23 cellular contexts compared by ENCODE assay signal in genomic region chr10:30970760-30971460, GRCh38.
DNase-seq lines count a peak whose midpoint lies in the region; TF ChIP-seq lines count a peak whose summit lies in the region.
"Had no signal": no experiment of that assay in that cellular context is flagged by ENCODE, and none has a peak within 500 bp of the region (broad histone marks: within the 10 kb centered on the region; RNA-seq: fewer than 3 reads in every experiment).

No MANE protein-coding gene starts in this region.

- H3K27me3 ChIP-seq in GM23248 (replicated peaks; ENCODE audit: insufficient read depth), result no peaks in the 10 kb centered on the region
- no peaks in the 10 kb centered on the region for H3K27me3 ChIP-seq in right atrium auricular region
- no peaks in the 10 kb centered on the region for H3K27me3 ChIP-seq in skeletal muscle tissue (ENCODE audit: control insufficient read depth in 3 of 3, insufficient read depth in 3 of 3, low read length in 3 of 3)

- peak overlapping the region; percentile 53 for H3K27ac ChIP-seq in GM23248
- H3K27ac ChIP-seq in right atrium auricular region, result peak overlapping the region; percentile 52 to 72
- peak overlapping the region; percentile 48 for H3K27ac ChIP-seq in skeletal muscle tissue (ENCODE audit: low read depth, low read length)
- H3K27ac ChIP-seq: WERI-Rb-1 had no signal

- in situ Hi-C loops in GM23248 (cut with MboI), result no loop called here

- CTCF ChIA-PET in activated naive CD4-positive, alpha-beta T cell treated with anti-CD3 and anti-CD28 coated beads for 36 hours (lab: Charles Lee), result no interaction called here

- H3K4me1 ChIP-seq in GM23248 (ENCODE audit: insufficient read depth) (peaks cover 28% of the 10 kb centered on the region), right atrium auricular region (peaks cover 0 to 54% of the 10 kb centered on the region in 2 donors), skeletal muscle tissue (ENCODE audit: control insufficient read depth in 3 of 3, insufficient read depth in 3 of 3, low read length in 3 of 3) (peaks cover 20 to 36% (median 27%) of the 10 kb centered on the region in 3 donors)

- no peaks in the 10 kb centered on the region for H3K36me3 ChIP-seq in GM23248 (ENCODE audit: low read depth)
- no peaks in the 10 kb centered on the region for H3K36me3 ChIP-seq in right atrium auricular region
- no peaks in the 10 kb centered on the region for H3K36me3 ChIP-seq in skeletal muscle tissue (ENCODE audit: control insufficient read depth in 3 of 3, insufficient read depth in 3 of 3, low read length in 3 of 3)
- H3K36me3 ChIP-seq: WERI-Rb-1 had no signal

- H3K9me3 Mint-ChIP-seq in activated naive CD4-positive, alpha-beta T cell treated with anti-CD3 and anti-CD28 coated beads for 36 hours, result no peaks in the 10 kb centered on the region
- H3K9me3 Mint-ChIP-seq in glutamatergic neuron (ENCODE audit: unreplicated experiment), result no peaks in the 10 kb centered on the region
- H3K9me3 Mint-ChIP-seq: activated naive CD4-positive, alpha-beta T cell treated with anti-CD3 and anti-CD28 coated beads, Interleukin-2, amount 10 ng/mL, durations not matched to agents 7 days and 5 days; CD4-positive, alpha-beta memory T cell; H9; natural killer cell treated with Interleukin-12 subunit alpha and Interleukin-12 subunit beta and Interleukin-15 and Interleukin-18, amount 100 ng/mL, for 72 hours; T-helper 1 cell treated with Interleukin-12 subunit alpha and Interleukin-12 subunit beta and Interleukin-4 antibody, amounts not matched to agents 30 μg/mL and 1 μg/mL, for 36 hours had no signal

- no peaks in the 10 kb centered on the region for H3K79me2 ChIP-seq in GM23248 (ENCODE audit: insufficient read depth)

- intact Hi-C loops in activated naive CD4-positive, alpha-beta T cell treated with anti-CD3 and anti-CD28 coated beads for 36 hours (cut with micrococcal nuclease), result no loop called here

- no peaks in the 10 kb centered on the region for H3K36me3 Mint-ChIP-seq in activated naive CD4-positive, alpha-beta T cell treated with anti-CD3 and anti-CD28 coated beads for 36 hours (ENCODE audit: low read depth)
- H3K36me3 Mint-ChIP-seq in glutamatergic neuron (ENCODE audit: unreplicated experiment), result no peaks in the 10 kb centered on the region
- H3K36me3 Mint-ChIP-seq: activated naive CD4-positive, alpha-beta T cell treated with anti-CD3 and anti-CD28 coated beads, Interleukin-2, amount 10 ng/mL, durations not matched to agents 7 days and 5 days; natural killer cell treated with Interleukin-12 subunit alpha and Interleukin-12 subunit beta and Interleukin-15 and Interleukin-18, amount 100 ng/mL, for 72 hours had no signal

- H3K4me2 ChIP-seq in GM23248 (ENCODE audit: unreplicated experiment), result peak overlapping the region; percentile 53

- no peaks in the 10 kb centered on the region for H3K27me3 Mint-ChIP-seq in activated naive CD4-positive, alpha-beta T cell treated with anti-CD3 and anti-CD28 coated beads for 36 hours (ENCODE audit: low read depth)
- H3K27me3 Mint-ChIP-seq in glutamatergic neuron (ENCODE audit: unreplicated experiment), result no peaks in the 10 kb centered on the region
- H3K27me3 Mint-ChIP-seq: activated naive CD4-positive, alpha-beta T cell treated with anti-CD3 and anti-CD28 coated beads, Interleukin-2, amount 10 ng/mL, durations not matched to agents 7 days and 5 days; CD4-positive, alpha-beta memory T cell; natural killer cell treated with Interleukin-12 subunit alpha and Interleukin-12 subunit beta and Interleukin-15 and Interleukin-18, amount 100 ng/mL, for 72 hours had no signal

- no peaks in the 10 kb centered on the region for H4K20me1 ChIP-seq in GM23248 (ENCODE audit: insufficient read depth)

- H3K4me3 ChIP-seq in GM23248 (peak overlapping the region; percentile 14; the same call in 1 of the 2 replicates), right atrium auricular region (no peak overlapping the region), skeletal muscle tissue (ENCODE audit: low read length in 3 of 3) (no peak overlapping the region)

- WGBS in GM23248 (ENCODE audit: low coverage in 1 of 2, low lambda C conversion rate in 2 of 2, missing lambda C conversion rate in 2 of 2), 2 experiments, result 10 to 14% methylated on average over 4 of the region's 4 CpGs

- H2AFZ ChIP-seq in GM23248, result peak overlapping the region; percentile 27

- H3K9ac ChIP-seq in GM23248, result peak overlapping the region; percentile 32
- H3K9ac ChIP-seq in skeletal muscle tissue (ENCODE audit: low read depth in 1 of 3, low read length in 3 of 3), result no peak overlapping the region

- peaks cover 5% of the 10 kb centered on the region for H3K4me1 Mint-ChIP-seq in activated naive CD4-positive, alpha-beta T cell treated with anti-CD3 and anti-CD28 coated beads for 36 hours (ENCODE audit: low read depth)
- no peaks in the 10 kb centered on the region for H3K4me1 Mint-ChIP-seq in glutamatergic neuron (ENCODE audit: low read depth, unreplicated experiment)
- H3K4me1 Mint-ChIP-seq: activated naive CD4-positive, alpha-beta T cell treated with anti-CD3 and anti-CD28 coated beads, Interleukin-2, amount 10 ng/mL, durations not matched to agents 7 days and 5 days; H9 had no signal

- DNase-seq in GM23248 (peak; percentile 71), dedifferentiated amniotic fluid mesenchymal stem cell (ENCODE audit: extremely low spot score) (peak; percentile 46), right atrium auricular region (ENCODE audit: low spot score) (no peak), NAMALWA (ENCODE audit: low spot score) (no peak), glutamatergic neuron (no peak)
- no peak for DNase-seq in activated naive CD4-positive, alpha-beta T cell treated with anti-CD3 and anti-CD28 coated beads for 36 hours
- no peak for DNase-seq in activated CD8-positive, alpha-beta memory T cell treated with anti-CD3 and anti-CD28 coated beads, Interleukin-2, amount 50 U/mL, for 4 hours
- DNase-seq: activated CD4-positive, alpha-beta T cell treated with anti-CD3 and anti-CD28 coated beads, Interleukin-2, amount 50 U/mL, for 48 hours; activated naive CD4-positive, alpha-beta T cell treated with anti-CD3 and anti-CD28 coated beads, Interleukin-2, amount 10 ng/mL, durations not matched to agents 7 days and 5 days; activated T-cell treated with anti-CD3 and anti-CD28 coated beads for 4 hours; CD4-positive, alpha-beta memory T cell; cortex of kidney; H9; KG1; NCI-H1417; NCI-H526 treated with DMSO at 0.1 percent for 48 hours; posterior cingulate gyrus; SIG-M5; stimulated activated CD4-positive, alpha-beta T cell treated with anti-CD3 and anti-CD28 coated beads, Interleukin-12 subunit alpha, Interleukin-12 subunit beta, amount 100 ng/mL, for 4 hours; WERI-Rb-1 had no signal

- no peak for TF ChIP-seq CTCF in right atrium auricular region (IDR thresholded peaks at IDR 0.05)
- TF ChIP-seq CTCF in glutamatergic neuron (IDR thresholded peaks at IDR 0.05; ENCODE audit: partially characterized antibody, unreplicated experiment), result no peak

- H3K27ac Mint-ChIP-seq in activated naive CD4-positive, alpha-beta T cell treated with anti-CD3 and anti-CD28 coated beads for 36 hours, result no peak overlapping the region
- no peak overlapping the region for H3K27ac Mint-ChIP-seq in glutamatergic neuron (ENCODE audit: unreplicated experiment)
- H3K27ac Mint-ChIP-seq: activated naive CD4-positive, alpha-beta T cell treated with anti-CD3 and anti-CD28 coated beads, Interleukin-2, amount 10 ng/mL, durations not matched to agents 7 days and 5 days; CD4-positive, alpha-beta memory T cell; H9; natural killer cell treated with Interleukin-12 subunit alpha and Interleukin-12 subunit beta and Interleukin-15 and Interleukin-18, amount 100 ng/mL, for 72 hours; T-helper 1 cell treated with Interleukin-12 subunit alpha and Interleukin-12 subunit beta and Interleukin-4 antibody, amounts not matched to agents 30 μg/mL and 1 μg/mL, for 36 hours had no signal

- H3F3A ChIP-seq in GM23248 (ENCODE audit: insufficient read depth), result peaks cover 19% of the 10 kb centered on the region; the same call in 1 of the 2 replicates

- H3K9me2 ChIP-seq in GM23248 (ENCODE audit: insufficient read depth), result peaks cover 3% of the 10 kb centered on the region; the same call in 1 of the 2 replicates

- no peak overlapping the region for H3K4me3 Mint-ChIP-seq in activated naive CD4-positive, alpha-beta T cell treated with anti-CD3 and anti-CD28 coated beads for 36 hours
- H3K4me3 Mint-ChIP-seq in glutamatergic neuron (ENCODE audit: unreplicated experiment), result no peak overlapping the region
- H3K4me3 Mint-ChIP-seq: activated naive CD4-positive, alpha-beta T cell treated with anti-CD3 and anti-CD28 coated beads, Interleukin-2, amount 10 ng/mL, durations not matched to agents 7 days and 5 days; CD4-positive, alpha-beta memory T cell; H9; natural killer cell treated with Interleukin-12 subunit alpha and Interleukin-12 subunit beta and Interleukin-15 and Interleukin-18, amount 100 ng/mL, for 72 hours; T-helper 1 cell treated with Interleukin-12 subunit alpha and Interleukin-12 subunit beta and Interleukin-4 antibody, amounts not matched to agents 30 μg/mL and 1 μg/mL, for 36 hours had no signal

- no peaks in the 10 kb centered on the region for H3K9me3 ChIP-seq in GM23248 (ENCODE audit: low read depth)
- H3K9me3 ChIP-seq in right atrium auricular region, result no peaks in the 10 kb centered on the region
- no peaks in the 10 kb centered on the region for H3K9me3 ChIP-seq in skeletal muscle tissue (ENCODE audit: control insufficient read depth in 3 of 3, low read length in 3 of 3)

Comparison
In these comparisons a context has a peak if more than half of its experiments do, and no peak if none do; other contexts are left out.
1. DNase-seq: peak in GM23248 (single experiment) and dedifferentiated amniotic fluid mesenchymal stem cell (single experiment); none in right atrium auricular region (single experiment), NAMALWA (single experiment), activated naive CD4-positive, alpha-beta T cell treated with anti-CD3 and anti-CD28 coated beads for 36 hours (single experiment), activated CD8-positive, alpha-beta memory T cell treated with anti-CD3 and anti-CD28 coated beads, Interleukin-2, amount 50 U/mL, for 4 hours (single experiment) and glutamatergic neuron (single experiment).
2. Peak in every context shown above with its lines, with median percentiles within 50 percentile points of each other: H3K27ac ChIP-seq.